In genomic region chr1:229070168-229070567, GRCh38 we compare ENCODE assay signal across 8 cellular contexts.
DNase-seq lines count a peak whose midpoint lies in the region; ATAC-seq and TF ChIP-seq lines count a peak whose summit lies in the region.

No MANE protein-coding gene starts in this region.

- ATAC-seq in RWPE2 (ENCODE audit: low read depth) (peak; percentile 95), GM18511 (IDR thresholded peaks at IDR 0.05; ENCODE audit: unreplicated experiment) (no peak)

- TF ChIP-seq CTCF in RWPE2 (IDR thresholded peaks at IDR 0.05; ENCODE audit: poor library complexity, severe bottlenecking) (no peak), smooth muscle cell (IDR thresholded peaks at IDR 0.05; ENCODE audit: borderline replicate concordance, insufficient read depth, poor library complexity, severe bottlenecking) (no peak)

- no peaks in the 10 kb centered on the region for H3K36me3 ChIP-seq in RWPE2 (ENCODE audit: low read depth)
- H3K36me3 ChIP-seq in smooth muscle cell (ENCODE audit: low read depth) = no peaks in the 10 kb centered on the region

- H3K27me3 ChIP-seq in RWPE2 (ENCODE audit: insufficient read depth, poor library complexity, severe bottlenecking) (no peaks in the 10 kb centered on the region), smooth muscle cell (ENCODE audit: low read depth) (no peaks in the 10 kb centered on the region)

- no peak overlapping the region for H3K27ac ChIP-seq in RWPE2 (ENCODE audit: poor library complexity, severe bottlenecking)
- H3K27ac ChIP-seq in smooth muscle cell (ENCODE audit: low read depth) = no peak overlapping the region

- no peaks in the 10 kb centered on the region for H4K20me1 ChIP-seq in smooth muscle cell (ENCODE audit: low read depth)

- 22% methylated on average over 5 of the region's 5 CpGs for WGBS in smooth muscle cell (ENCODE audit: low lambda C conversion rate)

- no peaks in the 10 kb centered on the region for H3K9me3 ChIP-seq in RWPE2 (ENCODE audit: severe bottlenecking)
- no peaks in the 10 kb centered on the region for H3K9me3 ChIP-seq in smooth muscle cell (replicated peaks; ENCODE audit: low read depth)

- intact Hi-C loops in head of caudate nucleus (cut with DNase I) = no loop called here

- DNase-seq in HPDE6-E6E7 (ENCODE audit: extremely low spot score) (peak; percentile 46), RWPE2 (ENCODE audit: low spot score) (peak; percentile 82), head of caudate nucleus (peak; percentile 47 to 91 (median 74)), smooth muscle cell (lab: John Stamatoyannopoulos, UW; ENCODE audit: unreplicated experiment) (peak; percentile 67), activated gamma-delta T cell (lab: John Stamatoyannopoulos, UW) (no peak), DMS114 treated with DMSO at 0.1 percent for 48 hours (lab: John Stamatoyannopoulos, UW; ENCODE audit: unreplicated experiment) (no peak), NCI-H526 (lab: John Stamatoyannopoulos, UW) (no peak)

- H3K79me2 ChIP-seq in smooth muscle cell (ENCODE audit: low read depth) = no peaks in the 10 kb centered on the region

- no peaks in the 10 kb centered on the region for H3F3A ChIP-seq in smooth muscle cell (ENCODE audit: low read depth)

- H3K4me3 ChIP-seq in RWPE2 (ENCODE audit: severe bottlenecking) = no peak overlapping the region
- no peak overlapping the region for H3K4me3 ChIP-seq in smooth muscle cell

- H2AFZ ChIP-seq in smooth muscle cell (ENCODE audit: low read depth) = no peak overlapping the region

- H3K4me1 ChIP-seq in RWPE2 (ENCODE audit: insufficient read depth, poor library complexity, severe bottlenecking) (no peaks in the 10 kb centered on the region), smooth muscle cell (ENCODE audit: low read depth) (peaks cover 8% of the 10 kb centered on the region)

- H3K4me2 ChIP-seq in smooth muscle cell = no peak overlapping the region

- no peak overlapping the region for H3K9ac ChIP-seq in smooth muscle cell (ENCODE audit: low read depth)

Comparison
In these comparisons a context has a peak if more than half of its experiments do, and no peak if none do; other contexts are left out.
1. DNase-seq: peak in HPDE6-E6E7 (single experiment), RWPE2 (single experiment), head of caudate nucleus (42 of 42) and smooth muscle cell (single experiment); none in activated gamma-delta T cell (single experiment), DMS114 treated with DMSO at 0.1 percent for 48 hours (single experiment) and NCI-H526 (0 of 2).